ENCODE assay signal across 15 cellular contexts in the genomic region with DNA sequence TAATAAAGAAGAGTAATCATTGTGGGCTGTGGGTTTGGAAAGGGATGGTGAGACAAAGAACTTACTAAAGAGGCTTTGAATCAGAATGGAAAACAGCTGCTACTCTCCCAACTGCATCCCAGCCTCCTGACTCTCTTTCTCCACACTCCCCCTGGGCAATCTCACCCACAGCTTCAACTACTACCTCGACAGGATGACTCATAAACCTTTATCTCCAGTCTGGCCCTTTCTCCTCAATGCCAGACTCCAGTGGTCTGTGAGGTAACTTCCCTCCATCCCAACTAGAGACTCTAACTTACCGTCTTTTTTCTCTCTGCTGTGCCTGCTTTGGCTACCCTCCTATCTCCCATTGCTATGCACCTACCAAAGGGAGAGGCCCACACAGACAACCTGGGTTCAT.
DNase-seq lines count a peak whose midpoint lies in the region; ATAC-seq, FAIRE-seq and TF ChIP-seq lines count a peak whose summit lies in the region.
"Had no signal": no experiment of that assay in that cellular context is flagged by ENCODE, and none has a peak within 500 bp of the region (broad histone marks: within the 10 kb centered on the region; RNA-seq: fewer than 3 reads in every experiment).

No MANE protein-coding gene starts in this region.

- no peaks in the 10 kb centered on the region for H3K36me3 ChIP-seq in BE2C
- no peaks in the 10 kb centered on the region for H3K36me3 ChIP-seq in uterus
- H3K36me3 ChIP-seq: BLaER1, Peyer's patch had no signal

- no peaks in the 10 kb centered on the region for H3K36me3 Mint-ChIP-seq in osteocyte (ENCODE audit: unreplicated experiment)

- no peaks in the 10 kb centered on the region for H3K4me1 Mint-ChIP-seq in osteocyte (ENCODE audit: unreplicated experiment)

- H3K9me3 Mint-ChIP-seq in osteocyte (ENCODE audit: unreplicated experiment): no peaks in the 10 kb centered on the region
- H3K9me3 Mint-ChIP-seq: stimulated activated naive CD8-positive, alpha-beta T cell treated with anti-CD3 and anti-CD28 coated beads, Interleukin-15, Interleukin-2, amounts not matched to agents 100 ng/mL and 50 ng/mL, for 24 hours had no signal

- H3K4me3 Mint-ChIP-seq in osteocyte (ENCODE audit: unreplicated experiment): no peak overlapping the region
- H3K4me3 Mint-ChIP-seq: stimulated activated naive CD8-positive, alpha-beta T cell treated with anti-CD3 and anti-CD28 coated beads, Interleukin-15, Interleukin-2, amounts not matched to agents 100 ng/mL and 50 ng/mL, for 24 hours had no signal

- no peak overlapping the region for H3K27ac ChIP-seq in uterus
- H3K27ac ChIP-seq: BLaER1, Peyer's patch had no signal

- no peak for TF ChIP-seq POLR2A in uterus (IDR thresholded peaks at IDR 0.05)

- no peak overlapping the region for H3K27ac Mint-ChIP-seq in osteocyte (ENCODE audit: unreplicated experiment)
- H3K27ac Mint-ChIP-seq: stimulated activated naive CD8-positive, alpha-beta T cell treated with anti-CD3 and anti-CD28 coated beads, Interleukin-15, Interleukin-2, amounts not matched to agents 100 ng/mL and 50 ng/mL, for 24 hours had no signal

- H3K27me3 Mint-ChIP-seq in osteocyte (ENCODE audit: unreplicated experiment): no peaks in the 10 kb centered on the region
- H3K27me3 Mint-ChIP-seq: stimulated activated naive CD8-positive, alpha-beta T cell treated with anti-CD3 and anti-CD28 coated beads, Interleukin-15, Interleukin-2, amounts not matched to agents 100 ng/mL and 50 ng/mL, for 24 hours had no signal

- no peaks in the 10 kb centered on the region for H3K27me3 ChIP-seq in BE2C
- no peaks in the 10 kb centered on the region for H3K27me3 ChIP-seq in uterus
- H3K27me3 ChIP-seq: BLaER1, Peyer's patch had no signal

- H3K4me3 ChIP-seq in BE2C (ENCODE audit: low read depth, low read length): no peak overlapping the region
- H3K4me3 ChIP-seq in uterus: no peak overlapping the region
- H3K4me3 ChIP-seq: BLaER1, Peyer's patch had no signal

- ATAC-seq in HG02571 (IDR thresholded peaks at IDR 0.05; ENCODE audit: unreplicated experiment): no peak

- DNase-seq in BE2C: peak; percentile 14
- peak; percentile 27 for DNase-seq in HTR-8/SVneo (ENCODE audit: insufficient read length, low spot score)
- peak; percentile 67 for DNase-seq in astrocyte of the hippocampus (ENCODE audit: low read depth, low spot score)
- DNase-seq in kidney glomerular epithelial cell (lab: John Stamatoyannopoulos, UW): peak; percentile 5
- DNase-seq in AG08396 (ENCODE audit: low spot score): no peak
- no peak for DNase-seq in osteocyte (ENCODE audit: extremely low spot score, unreplicated experiment)
- no peak for DNase-seq in uterus
- DNase-seq: activated naive CD4-positive, alpha-beta T cell; NCI-H1092 treated with DMSO at 0.1 percent for 48 hours; NCI-H446 treated with DMSO at 0.1 percent for 48 hours; Peyer's patch had no signal

- intact Hi-C loops in uterus (cut with DNase I; ENCODE audit: low total_unique reads): no loop called here

- no peak for FAIRE-seq in HTR-8/SVneo (lab: Jason Lieb, UNC)
- FAIRE-seq: G401.6 had no signal

- H3K4me1 ChIP-seq in BE2C: no peaks in the 10 kb centered on the region
- H3K4me1 ChIP-seq in uterus: no peaks in the 10 kb centered on the region

- TF ChIP-seq CTCF in BE2C (IDR thresholded peaks at IDR 0.05; ENCODE audit: low read depth, low read length) (no peak), osteocyte (IDR thresholded peaks at IDR 0.05) (no peak), uterus (IDR thresholded peaks at IDR 0.05) (no peak)

- H3K9me3 ChIP-seq in BE2C (no peaks in the 10 kb centered on the region), uterus (no peaks in the 10 kb centered on the region)
- H3K9me3 ChIP-seq: BLaER1, Peyer's patch had no signal

Comparison
In these comparisons a context has a peak if more than half of its experiments do, and no peak if none do; other contexts are left out.
1. DNase-seq: peak in BE2C (single experiment), HTR-8/SVneo (single experiment), astrocyte of the hippocampus (single experiment) and kidney glomerular epithelial cell (single experiment); none in AG08396 (single experiment), osteocyte (single experiment) and uterus (0 of 2).